In genomic region chr4:139668658-139669201, GRCh38 we compare ENCODE assay signal across 21 cellular contexts. TPM values are rescaled to one million over a fixed set of nuclear protein-coding genes. Genes with fewer than 3 reads are reported as not detected.
DNase-seq lines count a peak whose midpoint lies in the region; ATAC-seq, FAIRE-seq and TF ChIP-seq lines count a peak whose summit lies in the region.
"Had no signal": no experiment of that assay in that cellular context is flagged by ENCODE, and none has a peak within 500 bp of the region (broad histone marks: within the 10 kb centered on the region; RNA-seq: fewer than 3 reads in every experiment).

No MANE protein-coding gene starts in this region.

- H3K36me3 ChIP-seq in Karpas-422 (ENCODE audit: insufficient read depth, low read length) = no peaks in the 10 kb centered on the region
- H3K36me3 ChIP-seq in K562 (ENCODE audit: control insufficient read depth, insufficient read depth, low read length) = peaks cover 6% of the 10 kb centered on the region; the same call in 1 of the 3 replicates

- H3K9me3 Mint-ChIP-seq in mesothelial cell of epicardium = no peaks in the 10 kb centered on the region
- peaks cover 6% of the 10 kb centered on the region for H3K9me3 Mint-ChIP-seq in type B pancreatic cell

- no peaks in the 10 kb centered on the region for H3K9me1 ChIP-seq in K562 (ENCODE audit: control insufficient read depth, insufficient read depth, low read length)

- H4K20me1 ChIP-seq in Karpas-422 (ENCODE audit: insufficient read depth, low read depth, low read length) (no peaks in the 10 kb centered on the region), K562 (replicated peaks; ENCODE audit: control insufficient read depth, insufficient read depth, low read length) (no peaks in the 10 kb centered on the region; the same call in 1 of the 2 replicates)

- no peak for FAIRE-seq in K562 (lab: Jason Lieb, UNC)

- ATAC-seq in K562 = no peak

- no peaks in the 10 kb centered on the region for H3K9me3 ChIP-seq in Karpas-422 (ENCODE audit: low read length)
- H3K9me3 ChIP-seq in K562 (replicated peaks; ENCODE audit: control insufficient read depth, insufficient read depth, low read depth, low read length) = no peaks in the 10 kb centered on the region

- no peak overlapping the region for H3K27ac ChIP-seq in Karpas-422 (ENCODE audit: low read length)
- H3K27ac ChIP-seq in K562 (ENCODE audit: extremely low read depth, low read depth, low read length) = no peak overlapping the region
- H3K27ac ChIP-seq: PC-9, RWPE1 had no signal

- TF ChIP-seq EP300 in K562 (IDR thresholded peaks at IDR 0.05; ENCODE audit: low read length) = no peak; the same call in 1 of the 2 replicates

- POLR2A ChIA-PET in K562 (lab: Yijun Ruan, JAX) = no interaction called here

- TF ChIP-seq POLR2A in K562 (conservative IDR thresholded peaks at IDR 0.05) = no peak

- H3K27ac Mint-ChIP-seq in mesothelial cell of epicardium (peak overlapping the region; percentile 96), type B pancreatic cell (peak overlapping the region; percentile 17)

- no peak overlapping the region for H2AFZ ChIP-seq in Karpas-422 (ENCODE audit: low read length)
- H2AFZ ChIP-seq in K562 (ENCODE audit: low read depth, low read length) = no peak overlapping the region
- H2AFZ ChIP-seq: PC-9 had no signal

- DNase-seq in Karpas-422 (no peak), K562 (ENCODE audit: extremely low read depth in 1 of 4, low spot score in 3 of 4) (peak in 3 of 4 experiments; percentile 43 to 54 (median 51)), mesothelial cell of epicardium (ENCODE audit: low spot score in 2 of 2, unreplicated experiment in 2 of 2) (no peak), type B pancreatic cell (ENCODE audit: extremely low spot score, unreplicated experiment) (no peak), D341Med (ENCODE audit: low spot score) (no peak), activated T-cell treated with anti-CD3 and anti-CD28 coated beads for 4 hours (no peak), HCEC 1CT (no peak)
- DNase-seq: ACHN, C1 segment of cervical spinal cord, DMS 273 treated with DMSO at 0.1 percent for 48 hours, DND-41, KBM-7, NCI-H1417, NCI-H187, NCI-H2107, NCI-H510A treated with DMSO at 0.1 percent for 48 hours, NCI-H774, PC-9, SIG-M5 had no signal

- H3K36me3 Mint-ChIP-seq in mesothelial cell of epicardium = peaks cover 14% of the 10 kb centered on the region
- peaks cover 12% of the 10 kb centered on the region for H3K36me3 Mint-ChIP-seq in type B pancreatic cell

- TF ChIP-seq CTCF in K562 (IDR thresholded peaks at IDR 0.05 in 2 of 3, conservative IDR thresholded peaks at IDR 0.05 in 1 of 3; ENCODE audit: insufficient read depth in 2 of 3, low read depth in 1 of 3, low read length in 3 of 3) (no peak), mesothelial cell of epicardium (IDR thresholded peaks at IDR 0.05; ENCODE audit: unreplicated experiment) (no peak), type B pancreatic cell (conservative IDR thresholded peaks at IDR 0.05) (no peak)

- H3K9ac ChIP-seq in Karpas-422 (ENCODE audit: low read length) (no peak overlapping the region), K562 (ENCODE audit: insufficient read depth in 1 of 2, low read depth in 2 of 2, low read length in 2 of 2) (no peak overlapping the region)

- peak overlapping the region; percentile 98 for H3K4me2 ChIP-seq in Karpas-422 (ENCODE audit: low read depth, low read length, poor library complexity, severe bottlenecking)
- peak overlapping the region; percentile 6; the same call in 1 of the 2 replicates for H3K4me2 ChIP-seq in K562 (ENCODE audit: insufficient read depth, low read length)

- H3K79me2 ChIP-seq in Karpas-422 (ENCODE audit: low read length) = peaks cover 55% of the 10 kb centered on the region
- peaks cover 49% of the 10 kb centered on the region; the same call in 2 of the 3 replicates for H3K79me2 ChIP-seq in K562 (ENCODE audit: control insufficient read depth, insufficient read depth, low read length)

- H3K4me1 Mint-ChIP-seq in mesothelial cell of epicardium = peaks cover 53% of the 10 kb centered on the region
- H3K4me1 Mint-ChIP-seq in type B pancreatic cell (ENCODE audit: unreplicated experiment) = peaks cover 43% of the 10 kb centered on the region

- H3K27me3 ChIP-seq in Karpas-422 (ENCODE audit: low read length) = no peaks in the 10 kb centered on the region
- H3K27me3 ChIP-seq in K562 (ENCODE audit: control insufficient read depth in 2 of 2, insufficient read depth in 2 of 2, low read length in 2 of 2) = no peaks in the 10 kb centered on the region

- intact Hi-C loops in K562 (cut with micrococcal nuclease) = loop anchor here (5.0 kb wide), 1 partner anchor 484 kb away; the partner anchor contains the start of gene MAML3

- no peak for TF ChIP-seq RAD21 in K562 (CRISPR knock-in tag; conservative IDR thresholded peaks at IDR 0.05 in 1 of 2, IDR thresholded peaks at IDR 0.05 in 1 of 2)

- H3K27me3 Mint-ChIP-seq in mesothelial cell of epicardium (ENCODE audit: low read depth) = no peaks in the 10 kb centered on the region
- H3K27me3 Mint-ChIP-seq in type B pancreatic cell = no peaks in the 10 kb centered on the region

- CTCF ChIA-PET in K562 (lab: Yijun Ruan, JAX; ENCODE audit: low intra/inter-chr PET ratio) = no interaction called here

- H3K4me1 ChIP-seq in Karpas-422 (ENCODE audit: low read length) (peaks cover 25% of the 10 kb centered on the region), K562 (replicated peaks in 1 of 2; ENCODE audit: control insufficient read depth in 2 of 2, insufficient read depth in 2 of 2, low read length in 2 of 2) (peaks cover 17 to 42% of the 10 kb centered on the region in 2 experiments; a peak in 4 of 5 replicates)

- in situ Hi-C loops in K562 (cut with MboI) = no loop called here

- H3K4me3 Mint-ChIP-seq in mesothelial cell of epicardium (no peak overlapping the region), type B pancreatic cell (peak overlapping the region; percentile 18)

- no peaks in the 10 kb centered on the region for H3K9me2 ChIP-seq in Karpas-422 (replicated peaks; ENCODE audit: insufficient read depth, low read length)

- no peak overlapping the region for H3K4me3 ChIP-seq in Karpas-422 (ENCODE audit: low read length)
- no peak overlapping the region for H3K4me3 ChIP-seq in K562
- H3K4me3 ChIP-seq: PC-9 had no signal

- no TSS peak for BruUV-seq in K562 (replicated peaks; lab: Mats Ljungman, UMichigan)

- 38% methylated on average over 4 of the region's 4 CpGs for WGBS in K562 (ENCODE audit: insufficient coverage, low coverage, missing lambda C conversion rate)

TF ChIP-seq in K562, 482 proteins besides CTCF, POLR2A, EP300 and RAD21:
- TF ChIP-seq TRIM24 (IDR thresholded peaks at IDR 0.05) (0 out of 4 replicates have a peak, but pooled peaks of 1 of the 2 experiments have one; percentile 30), U2AF2 (optimal IDR thresholded peaks at IDR 0.05; ENCODE audit: low read depth, low read length) (no peak), TEAD4 (IDR thresholded peaks at IDR 0.05; ENCODE audit: low read length) (peak; percentile 73), TEAD4 (CRISPR knock-in tag; IDR thresholded peaks at IDR 0.05; ENCODE audit: borderline replicate concordance) (no peak), ZFP36 (IDR thresholded peaks at IDR 0.05; ENCODE audit: low read depth, low read length, partially characterized antibody) (no peak), CBFA2T2 (conservative IDR thresholded peaks at IDR 0.05) (peak; percentile 81), ZNF140 (CRISPR knock-in tag; IDR thresholded peaks at IDR 0.05) (no peak), GTF2A2 (tag; IDR thresholded peaks at IDR 0.05) (no peak), ZNF780A (CRISPR knock-in tag; IDR thresholded peaks at IDR 0.05) (no peak), TAL1 (IDR thresholded peaks at IDR 0.05) (peak; percentile 73), ARID1B (IDR thresholded peaks at IDR 0.05) (peak; percentile 70), NCOR1 (IDR thresholded peaks at IDR 0.05) (peak; percentile 60; the same call in 1 of the 2 replicates), DPF2 (IDR thresholded peaks at IDR 0.05) (0 out of 2 replicates have a peak, but pooled peaks have one; percentile 14), TCF3 (CRISPR knock-in tag; IDR thresholded peaks at IDR 0.05) (peak; percentile 77), CBFA2T3 (IDR thresholded peaks at IDR 0.05) (peak; percentile 88)

RNA-seq across cellular contexts. Expression of gene MGST2, which starts 3.1 kb away (rescaled TPM):
- total RNA-seq in Karpas-422 (2014; rRNA removed; shearing (Covaris generic); ENCODE audit: low replicate concordance) = 34.7 and 55.8 TPM in 2 replicates
- 32.7 and 49.5 TPM in 2 replicates for total RNA-seq in K562 (2011; cell fraction: chromatin; rRNA removed; ENCODE audit: low replicate concordance)
- 34.0 and 43.0 TPM in 2 replicates for total RNA-seq in K562 (2011; cell fraction: nucleolus; rRNA removed)
- 49.1 and 50.4 TPM in 2 replicates for total RNA-seq in K562 (2011; cell fraction: nucleoplasm; rRNA removed)
- total RNA-seq in K562 (2014; rRNA removed) = 38.7 and 49.1 TPM in 2 replicates
- 82.0 and 94.3 TPM in 2 replicates for total RNA-seq in K562 (2014; rRNA removed; fragmentation: Illumina TruSeq; extraction: Trizol)
- 84.7 and 92.7 TPM in 2 replicates for total RNA-seq in K562 (2015; rRNA removed; fragmentation: Illumina TruSeq; extraction: Trizol)
- 55.0 and 61.0 TPM in 2 replicates for total RNA-seq in K562 (2021)
- polyA plus RNA-seq in K562 (2011; rRNA removed) = 59.5 and 74.6 TPM in 2 replicates
- 37.7 and 87.4 TPM in 2 replicates for polyA plus RNA-seq in K562 (2011; cell fraction: cytosol; rRNA removed)
- 13.9 and 28.1 TPM in 2 replicates for polyA plus RNA-seq in K562 (2011; cell fraction: nucleus; rRNA removed)
- 62.4 and 77.5 TPM in 2 replicates for polyA plus RNA-seq in K562 (2012)
- 80.0 and 84.6 TPM in 2 replicates for polyA plus RNA-seq in K562 (2014; fragmentation: Illumina TruSeq; extraction: Trizol)
- 100 to 1,000 TPM; 108 to 115 TPM for polyA plus RNA-seq in K562 (2014; fragmentation: Nextera tagmentation; extraction: Ambion mirVana)
- polyA plus RNA-seq in K562 (2014; rRNA removed) = 96.7 and 112 TPM in 2 replicates
- polyA minus RNA-seq in K562 (2011; rRNA and poly(A)+ RNA removed) = 23.9 and 27.1 TPM in 2 replicates
- polyA minus RNA-seq in K562 (2011; cell fraction: cytosol; rRNA and poly(A)+ RNA removed) = 14.1 and 16.5 TPM in 2 replicates
- 11.4 and 23.4 TPM in 2 replicates for polyA minus RNA-seq in K562 (2011; cell fraction: nucleus; rRNA and poly(A)+ RNA removed)
- total RNA-seq in mesothelial cell of epicardium = 29.8 to 36.3 TPM (median 32.6 TPM) in 3 replicates
- 43.2 and 63.3 TPM in 2 replicates for total RNA-seq in type B pancreatic cell (ENCODE audit: low replicate concordance)
- total RNA-seq: G401 had no signal

Comparison
In these comparisons a context has a peak if more than half of its experiments do, and no peak if none do; other contexts are left out.
1. DNase-seq: peak in K562 (3 of 4); none in Karpas-422 (single experiment), mesothelial cell of epicardium (0 of 2), type B pancreatic cell (single experiment), D341Med (single experiment), activated T-cell treated with anti-CD3 and anti-CD28 coated beads for 4 hours (single experiment) and HCEC 1CT (single experiment).